10 cellular contexts compared by ENCODE assay signal in genomic region chr9:33163433-33164137, GRCh38. TPM values are rescaled to one million over a fixed set of nuclear protein-coding genes. Genes with fewer than 3 reads are reported as not detected.
DNase-seq lines count a peak whose midpoint lies in the region; ATAC-seq and TF ChIP-seq lines count a peak whose summit lies in the region.
"Had no signal": no experiment of that assay in that cellular context is flagged by ENCODE, and none has a peak within 500 bp of the region (broad histone marks: within the 10 kb centered on the region; RNA-seq: fewer than 3 reads in every experiment).

No MANE protein-coding gene starts in this region.

- DNase-seq in HFFc6 (no peak), chondrocyte (ENCODE audit: low spot score) (no peak), GM20000 (ENCODE audit: low spot score) (no peak), NCI-H1105 treated with DMSO at 0.1 percent for 48 hours (lab: John Stamatoyannopoulos, UW) (no peak), omental fat pad (ENCODE audit: low spot score) (no peak)
- no peak for DNase-seq in natural killer cell treated with Interleukin-12 subunit alpha and Interleukin-12 subunit beta and Interleukin-15 and Interleukin-18, amount 100 ng/mL, for 72 hours (ENCODE audit: low spot score)
- DNase-seq: activated CD8-positive, alpha-beta memory T cell treated with anti-CD3 and anti-CD28 coated beads, Interleukin-2, amount 50 U/mL, for 4 hours; NCI-H345 had no signal

- peaks cover 5% of the 10 kb centered on the region for H3K36me3 Mint-ChIP-seq in HFFc6 (ENCODE audit: low read depth)
- no peaks in the 10 kb centered on the region for H3K36me3 Mint-ChIP-seq in chondrocyte (ENCODE audit: low read depth)
- H3K36me3 Mint-ChIP-seq in natural killer cell treated with Interleukin-12 subunit alpha and Interleukin-12 subunit beta and Interleukin-15 and Interleukin-18, amount 100 ng/mL, for 72 hours, result no peaks in the 10 kb centered on the region

- H3K27ac ChIP-seq in ACC112 (ENCODE audit: low read depth, low read length), result peak overlapping the region; percentile 97

- no peak for ATAC-seq in natural killer cell treated with Interleukin-12 subunit alpha and Interleukin-12 subunit beta and Interleukin-15 and Interleukin-18, amount 100 ng/mL, for 72 hours
- ATAC-seq in HG03039 (IDR thresholded peaks at IDR 0.05; ENCODE audit: unreplicated experiment) (no peak), omental fat pad (ENCODE audit: low FRiP score) (no peak)

- H3K79me2 ChIP-seq in ACC112 (ENCODE audit: control insufficient read depth, insufficient read depth, low read length, unreplicated experiment), result peaks cover 82% of the 10 kb centered on the region

- no peaks in the 10 kb centered on the region for H3K36me3 ChIP-seq in ACC112 (ENCODE audit: insufficient read depth, low read length)

- H3K27ac Mint-ChIP-seq in HFFc6, result peak overlapping the region; percentile 92
- H3K27ac Mint-ChIP-seq in chondrocyte (ENCODE audit: unreplicated experiment), result peak overlapping the region; percentile 70
- peak overlapping the region; percentile 97 for H3K27ac Mint-ChIP-seq in natural killer cell treated with Interleukin-12 subunit alpha and Interleukin-12 subunit beta and Interleukin-15 and Interleukin-18, amount 100 ng/mL, for 72 hours

- no peak overlapping the region for H2AFZ ChIP-seq in ACC112 (ENCODE audit: low read length, unreplicated experiment)

- H3K4me3 ChIP-seq in ACC112 (ENCODE audit: low read depth, low read length), result peak overlapping the region; percentile 93

- H3K27me3 Mint-ChIP-seq in HFFc6 (ENCODE audit: insufficient read depth), result peaks cover 2% of the 10 kb centered on the region
- no peaks in the 10 kb centered on the region for H3K27me3 Mint-ChIP-seq in chondrocyte (ENCODE audit: low read depth)
- no peaks in the 10 kb centered on the region for H3K27me3 Mint-ChIP-seq in natural killer cell treated with Interleukin-12 subunit alpha and Interleukin-12 subunit beta and Interleukin-15 and Interleukin-18, amount 100 ng/mL, for 72 hours

- no peaks in the 10 kb centered on the region for H3K27me3 ChIP-seq in ACC112 (ENCODE audit: insufficient read depth, low read length)

- TF ChIP-seq CTCF in HFFc6 (IDR thresholded peaks at IDR 0.05), result no peak
- no peak for TF ChIP-seq CTCF in chondrocyte (IDR thresholded peaks at IDR 0.05)
- no peak for TF ChIP-seq CTCF in GM20000 (IDR thresholded peaks at IDR 0.05; ENCODE audit: extremely low read depth, missing control alignments)
- no peak for TF ChIP-seq CTCF in omental fat pad (IDR thresholded peaks at IDR 0.05)

- no peaks in the 10 kb centered on the region for H3K9me3 Mint-ChIP-seq in HFFc6
- no peaks in the 10 kb centered on the region for H3K9me3 Mint-ChIP-seq in chondrocyte (ENCODE audit: low read depth)
- no peaks in the 10 kb centered on the region for H3K9me3 Mint-ChIP-seq in natural killer cell treated with Interleukin-12 subunit alpha and Interleukin-12 subunit beta and Interleukin-15 and Interleukin-18, amount 100 ng/mL, for 72 hours

- peaks cover 66% of the 10 kb centered on the region for H3K4me1 ChIP-seq in ACC112 (ENCODE audit: control insufficient read depth, insufficient read depth, low read length, unreplicated experiment)

- H3K4me3 Mint-ChIP-seq in HFFc6 (peak overlapping the region; percentile 96), chondrocyte (ENCODE audit: unreplicated experiment) (no peak overlapping the region)
- peak overlapping the region; percentile 100 for H3K4me3 Mint-ChIP-seq in natural killer cell treated with Interleukin-12 subunit alpha and Interleukin-12 subunit beta and Interleukin-15 and Interleukin-18, amount 100 ng/mL, for 72 hours

- H3K4me1 Mint-ChIP-seq in HFFc6 (ENCODE audit: low read depth), result peaks cover 82% of the 10 kb centered on the region
- peaks cover 84% of the 10 kb centered on the region for H3K4me1 Mint-ChIP-seq in chondrocyte (ENCODE audit: low read depth)
- H3K4me1 Mint-ChIP-seq in natural killer cell treated with Interleukin-12 subunit alpha and Interleukin-12 subunit beta and Interleukin-15 and Interleukin-18, amount 100 ng/mL, for 72 hours (ENCODE audit: low read depth in 2 of 2), result peaks cover 76 to 87% of the 10 kb centered on the region in 2 donors

RNA-seq across cellular contexts. Expression of gene B4GALT1, which starts 3.6 kb away (rescaled TPM):
- 100 to 1,000 TPM in 4 of 6 experiments, 10 to 100 TPM in 2; 87.2 to 116 (median 106) TPM for total RNA-seq in HFFc6 (2021; fragmentation: NEBNext Ultra II Directional; extraction: Animal tissue kit (Norgen Biotek cat#: 25700))
- total RNA-seq in chondrocyte (59.0 to 83.5 TPM (median 60.2 TPM) in 3 replicates), omental fat pad (100 to 1,000 TPM in 1 of 4 donors, 10 to 100 TPM in 3; 52.5 to 113 (median 72.1) TPM)
- total RNA-seq in natural killer cell treated with Interleukin-12 subunit alpha and Interleukin-12 subunit beta and Interleukin-15 and Interleukin-18, amount 100 ng/mL, for 72 hours, result 10 to 100 TPM; 51.4 to 90.6 TPM
